In genomic region chr16:85843471-85844168, GRCh38 we compare ENCODE assay signal across 31 cellular contexts. TPM values are rescaled to one million over a fixed set of nuclear protein-coding genes. Genes with fewer than 3 reads are reported as not detected.
"Had no signal": no experiment of that assay in that cellular context is flagged by ENCODE, and none has a peak within 500 bp of the region (broad histone marks: within the 10 kb centered on the region; RNA-seq: fewer than 3 reads in every experiment).

No MANE protein-coding gene starts in this region.

- H3K9me3 ChIP-seq: body of pancreas, MG63, SJCRH30 had no signal

- DNase-seq: activated CD4-positive, alpha-beta T cell treated with anti-CD3 and anti-CD28 coated beads, Interleukin-2, amount 10 ng/mL, durations not matched to agents 24 days and 14 days; activated CD4-positive, alpha-beta T cell treated with anti-CD3 and anti-CD28 coated beads, Interleukin-2, amount 50 U/mL, for 4 hours; activated CD8-positive, alpha-beta T cell treated with anti-CD3 and anti-CD28 coated beads for 36 hours; activated effector memory CD4-positive, alpha-beta T cell treated with anti-CD3 and anti-CD28 coated beads, Interleukin-2, amount 50 U/mL, for 16 hours; activated naive CD4-positive, alpha-beta T cell; activated naive CD8-positive, alpha-beta T cell treated with anti-CD3 and anti-CD28 coated beads, Interleukin-2, amount 10 ng/mL, durations not matched to agents 7 days and 5 days; activated T-cell treated with anti-CD3 and anti-CD28 coated beads, Interleukin-2, amount 50 U/mL, for 1 hour; activated T-cell treated with anti-CD3 and anti-CD28 coated beads, Interleukin-2, amount 50 U/mL, for 72 hours; amygdala; body of pancreas; Kasumi-1; KG1; MG63; MV-4-11; NCI-H1092; NCI-H1436 treated with DMSO at 0.1 percent for 48 hours; NCI-H1694 treated with DMSO at 0.1 percent for 48 hours; NCI-H2029; NCI-H345; NCI-H524 treated with DMSO at 0.1 percent for 48 hours; SHP77; SJCRH30; T1000 had no signal

- H3K27me3 ChIP-seq: MG63, SJCRH30 had no signal

- FAIRE-seq: astrocyte had no signal

- H3K36me3 Mint-ChIP-seq: activated naive CD8-positive, alpha-beta T cell treated with anti-CD3 and anti-CD28 coated beads, Interleukin-2, amount 10 ng/mL, durations not matched to agents 7 days and 5 days had no signal

- H3K4me1 ChIP-seq: body of pancreas, breast epithelium, SJCRH30 had no signal

- H3K36me3 ChIP-seq: breast epithelium, MG63, SJCRH30 had no signal

- H3K4me3 ChIP-seq: body of pancreas, breast epithelium, MG63, SJCRH30, SK-N-MC had no signal

- H3K27ac ChIP-seq: body of pancreas, breast epithelium, SJCRH30, SK-N-MC had no signal

- ATAC-seq: activated CD8-positive, alpha-beta T cell treated with anti-CD3 and anti-CD28 coated beads for 36 hours; activated T-cell treated with anti-CD3 and anti-CD28 coated beads, Interleukin-2, amount 50 U/mL, for 72 hours; activated T-helper 17 cell treated with anti-CD3 and anti-CD28 coated beads, Interleukin-2, amount 50 U/mL, for 72 hours; body of pancreas; Panc1 had no signal

- H3K27ac Mint-ChIP-seq: activated CD4-positive, alpha-beta T cell treated with anti-CD3 and anti-CD28 coated beads, Interleukin-2, amount 10 ng/mL, durations not matched to agents 24 days and 14 days; activated CD8-positive, alpha-beta T cell treated with anti-CD3 and anti-CD28 coated beads for 36 hours; activated naive CD8-positive, alpha-beta T cell treated with anti-CD3 and anti-CD28 coated beads, Interleukin-2, amount 10 ng/mL, durations not matched to agents 7 days and 5 days; activated T-cell treated with anti-CD3 and anti-CD28 coated beads, Interleukin-2, amount 50 U/mL, for 72 hours; activated T-helper 17 cell treated with anti-CD3 and anti-CD28 coated beads, Interleukin-2, amount 50 U/mL, for 72 hours had no signal

- H3K4me1 Mint-ChIP-seq: activated T-helper 17 cell treated with anti-CD3 and anti-CD28 coated beads, Interleukin-2, amount 50 U/mL, for 72 hours had no signal

- H3K9me3 Mint-ChIP-seq: activated CD4-positive, alpha-beta T cell treated with anti-CD3 and anti-CD28 coated beads, Interleukin-2, amount 10 ng/mL, durations not matched to agents 24 days and 14 days; activated CD8-positive, alpha-beta T cell treated with anti-CD3 and anti-CD28 coated beads for 36 hours; activated naive CD4-positive, alpha-beta T cell treated with anti-CD3 and anti-CD28 coated beads, Interleukin-2, amount 50 U/mL, for 24 hours; activated T-cell treated with anti-CD3 and anti-CD28 coated beads, Interleukin-2, amount 50 U/mL, for 72 hours; activated T-helper 17 cell treated with anti-CD3 and anti-CD28 coated beads, Interleukin-2, amount 50 U/mL, for 72 hours had no signal

- H3K4me3 Mint-ChIP-seq: activated CD4-positive, alpha-beta T cell treated with anti-CD3 and anti-CD28 coated beads, Interleukin-2, amount 10 ng/mL, durations not matched to agents 24 days and 14 days; activated CD8-positive, alpha-beta T cell treated with anti-CD3 and anti-CD28 coated beads for 36 hours; activated naive CD4-positive, alpha-beta T cell treated with anti-CD3 and anti-CD28 coated beads, Interleukin-2, amount 50 U/mL, for 24 hours; activated naive CD8-positive, alpha-beta T cell treated with anti-CD3 and anti-CD28 coated beads, Interleukin-2, amount 10 ng/mL, durations not matched to agents 7 days and 5 days; activated T-cell treated with anti-CD3 and anti-CD28 coated beads, Interleukin-2, amount 50 U/mL, for 72 hours; activated T-helper 17 cell treated with anti-CD3 and anti-CD28 coated beads, Interleukin-2, amount 50 U/mL, for 72 hours had no signal

RNA-seq across cellular contexts. Expression of gene IRF8, which starts 55.3 kb away (rescaled TPM):
- total RNA-seq: NCI-H460, RPMI7951, SJCRH30 had no signal
